Comparison of ENCODE assay signal across 15 cellular contexts in the genomic region with DNA sequence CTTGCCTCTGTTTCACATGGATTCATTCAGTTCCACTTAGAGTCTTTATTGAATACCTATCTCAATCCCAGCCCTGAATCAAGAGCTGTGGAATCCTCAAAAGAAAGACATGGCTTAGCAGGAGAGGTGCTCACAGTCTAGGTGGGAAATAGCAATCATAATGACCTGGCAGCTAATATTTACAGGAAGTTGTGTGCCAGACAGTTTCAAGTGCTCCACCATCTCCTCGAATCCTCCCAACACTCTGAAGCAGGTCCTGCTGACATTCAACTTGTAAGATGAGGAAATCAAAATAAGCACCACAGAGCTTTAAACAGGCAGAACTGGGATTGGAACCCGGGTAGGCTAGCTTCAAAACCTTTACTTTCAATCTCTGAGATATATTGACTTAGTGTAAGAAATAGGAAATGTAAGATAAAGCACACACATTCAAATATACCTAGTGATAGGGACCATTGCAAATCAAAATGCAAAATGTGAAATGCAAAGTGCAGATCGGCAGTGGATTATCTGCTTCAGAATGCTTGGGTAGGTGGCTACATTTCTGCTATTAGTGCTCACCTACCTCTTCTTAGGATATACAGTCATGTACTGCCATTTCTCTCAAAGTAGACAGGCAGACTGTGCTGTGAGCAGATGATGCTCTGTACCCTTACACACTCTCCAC.
DNase-seq lines count a peak whose midpoint lies in the region; ATAC-seq and TF ChIP-seq lines count a peak whose summit lies in the region.
"Had no signal": no experiment of that assay in that cellular context is flagged by ENCODE, and none has a peak within 500 bp of the region (broad histone marks: within the 10 kb centered on the region; RNA-seq: fewer than 3 reads in every experiment).

No MANE protein-coding gene starts in this region.

- H3K9me3 Mint-ChIP-seq in stimulated activated memory B cell treated with anti-CD40 and anti-IgM and Interleukin-4, amounts not matched to agents 10 μg/mL and 1 μg/mL and 100 μg/mL, for 72 hours: peaks cover 14% of the 10 kb centered on the region

- in situ Hi-C loops in brain microvascular endothelial cell (cut with HindIII; ENCODE audit: low pct_ligation_motif_present, low sequenced_read_pairs): no loop called here

- no peaks in the 10 kb centered on the region for H3K27me3 ChIP-seq in brain microvascular endothelial cell (replicated peaks)

- peak; percentile 28 for ATAC-seq in HG02588 (IDR thresholded peaks at IDR 0.05; ENCODE audit: unreplicated experiment)
- peak; percentile 24 for ATAC-seq in HG03378 (IDR thresholded peaks at IDR 0.05; ENCODE audit: unreplicated experiment)
- peak; percentile 15 for ATAC-seq in stimulated activated memory B cell treated with anti-CD40 and anti-IgM and Interleukin-4, amounts not matched to agents 10 μg/mL and 1 μg/mL and 100 μg/mL, for 72 hours
- ATAC-seq: psoas muscle had no signal

- H3K4me3 ChIP-seq in brain microvascular endothelial cell (ENCODE audit: low read depth, low read length): no peak overlapping the region
- H3K4me3 ChIP-seq: psoas muscle had no signal

- H3K27ac ChIP-seq in brain microvascular endothelial cell: no peak overlapping the region
- H3K27ac ChIP-seq: psoas muscle had no signal

- no peak overlapping the region for H3K4me3 Mint-ChIP-seq in stimulated activated memory B cell treated with anti-CD40 and anti-IgM and Interleukin-4, amounts not matched to agents 10 μg/mL and 1 μg/mL and 100 μg/mL, for 72 hours

- no peak for TF ChIP-seq CTCF in brain microvascular endothelial cell (IDR thresholded peaks at IDR 0.05; ENCODE audit: low read depth, low read length, missing control alignments)

- H3K36me3 ChIP-seq in brain microvascular endothelial cell (replicated peaks): no peaks in the 10 kb centered on the region

- H3K4me1 Mint-ChIP-seq in stimulated activated memory B cell treated with anti-CD40 and anti-IgM and Interleukin-4, amounts not matched to agents 10 μg/mL and 1 μg/mL and 100 μg/mL, for 72 hours: peaks cover 56% of the 10 kb centered on the region

- no peaks in the 10 kb centered on the region for H3K27me3 Mint-ChIP-seq in stimulated activated memory B cell treated with anti-CD40 and anti-IgM and Interleukin-4, amounts not matched to agents 10 μg/mL and 1 μg/mL and 100 μg/mL, for 72 hours

- H3K36me3 Mint-ChIP-seq in stimulated activated memory B cell treated with anti-CD40 and anti-IgM and Interleukin-4, amounts not matched to agents 10 μg/mL and 1 μg/mL and 100 μg/mL, for 72 hours: peaks cover 22% of the 10 kb centered on the region

- H3K27ac Mint-ChIP-seq in stimulated activated memory B cell treated with anti-CD40 and anti-IgM and Interleukin-4, amounts not matched to agents 10 μg/mL and 1 μg/mL and 100 μg/mL, for 72 hours: peak overlapping the region; percentile 76

- DNase-seq in NCI-H510A treated with DMSO at 0.1 percent for 48 hours (lab: John Stamatoyannopoulos, UW) (peak; percentile 53), NCI-H510A (lab: John Stamatoyannopoulos, UW) (no peak), AG20443 (ENCODE audit: low spot score) (no peak), brain microvascular endothelial cell (no peak)
- DNase-seq in effector CD4-positive, alpha-beta T cell: no peak
- DNase-seq: 8988T; activated CD4-positive, alpha-beta T cell treated with anti-CD3 and anti-CD28 coated beads, Interleukin-2, amount 50 U/mL, for 1 hour; activated effector memory CD4-positive, alpha-beta T cell treated with anti-CD3 and anti-CD28 coated beads, Interleukin-2, amount 50 U/mL, for 16 hours; NCI-H1105; psoas muscle; stimulated activated CD4-positive, alpha-beta T cell treated with anti-CD3 and anti-CD28 coated beads, Interleukin-4, amount 100 ng/mL, for 4 hours; SW 1271 had no signal
